23 cellular contexts compared by ENCODE assay signal in the genomic region with DNA sequence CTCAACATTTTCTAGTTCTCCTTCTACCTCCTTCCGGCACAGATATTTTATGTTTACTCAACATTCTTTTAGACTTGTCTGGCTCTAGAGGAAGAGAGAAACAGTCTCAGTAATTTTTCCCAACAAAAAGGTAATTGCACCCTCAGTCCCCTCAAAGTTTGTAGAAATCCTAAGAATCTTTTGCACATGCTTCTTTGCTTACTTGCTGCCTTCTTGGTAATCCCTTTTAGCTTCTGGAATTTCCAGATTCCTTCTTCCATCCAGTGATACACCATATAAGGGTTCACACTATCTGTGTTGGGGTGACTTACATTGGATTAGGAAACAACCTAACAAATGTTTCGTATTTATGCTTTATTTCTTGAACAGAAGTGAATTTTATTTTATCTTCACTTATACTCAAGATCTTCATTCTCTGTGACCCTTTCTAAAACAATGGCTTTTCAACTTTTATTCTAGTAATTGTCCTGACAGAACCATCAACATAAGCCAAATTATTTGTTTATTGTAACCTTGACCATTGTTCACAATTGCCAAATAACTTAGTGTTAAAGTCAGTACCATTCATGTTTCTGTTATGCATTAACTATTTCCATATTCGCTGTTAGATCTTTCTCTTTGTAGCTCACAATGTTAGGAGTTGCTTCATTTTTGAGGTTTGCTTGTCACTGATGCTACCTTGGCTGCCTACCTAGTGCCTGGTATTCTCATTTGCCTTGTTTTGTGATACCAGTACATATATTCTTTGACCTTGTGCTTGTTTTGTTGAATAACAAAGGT.
A peak's percentile ranks its signal among the peaks of the same experiment; 100 is the strongest.
DNase-seq lines count a peak whose midpoint lies in the region; ATAC-seq, FAIRE-seq and TF ChIP-seq lines count a peak whose summit lies in the region.
"Had no signal": no experiment of that assay in that cellular context is flagged by ENCODE, and none has a peak within 500 bp of the region (broad histone marks: within the 10 kb centered on the region; RNA-seq: fewer than 3 reads in every experiment).

No MANE protein-coding gene starts in this region.

- no peaks in the 10 kb centered on the region for H4K20me1 ChIP-seq in OCI-LY7 (ENCODE audit: insufficient read depth, low read length)

- CTCF ChIA-PET in OCI-LY7 (lab: Charles Lee; ENCODE audit: unreplicated experiment): no interaction called here

- TF ChIP-seq CTCF in AG10803 (conservative IDR thresholded peaks at IDR 0.05; ENCODE audit: low read length): no peak
- no peak for TF ChIP-seq CTCF in fibroblast of the aortic adventitia (IDR thresholded peaks at IDR 0.05; ENCODE audit: insufficient read depth, low read length)
- TF ChIP-seq CTCF in OCI-LY7 (conservative IDR thresholded peaks at IDR 0.05; ENCODE audit: low read length): no peak

- DNase-seq in AG10803 (ENCODE audit: low read depth) (peak; percentile 84), RCC 7860 (ENCODE audit: low spot score) (peak; percentile 31), fibroblast of the aortic adventitia (ENCODE audit: low read depth) (peak; percentile 46), non-pigmented ciliary epithelial cell (ENCODE audit: low read depth) (peak; percentile 54), OCI-LY7 (ENCODE audit: low spot score) (no peak)
- DNase-seq: activated CD8-positive, alpha-beta memory T cell treated with anti-CD3 and anti-CD28 coated beads for 24 hours; activated naive CD4-positive, alpha-beta T cell treated with anti-CD3 and anti-CD28 coated beads, Interleukin-2, amount 10 ng/mL, durations not matched to agents 7 days and 5 days; aorta; H7; hypothalamus; KBM-7; naive B cell; NCI-H1694 treated with DMSO at 0.1 percent for 48 hours; NCI-H774; sigmoid colon; uterus had no signal

- H3K79me2 ChIP-seq in OCI-LY7 (ENCODE audit: insufficient read depth, low read depth, low read length): no peaks in the 10 kb centered on the region
- H3K79me2 ChIP-seq: parathyroid adenoma had no signal

- no peak overlapping the region for H3K4me2 ChIP-seq in OCI-LY7 (ENCODE audit: low read length)

- intact Hi-C loops in OCI-LY7 (cut with micrococcal nuclease; ENCODE audit: unreplicated experiment): no loop called here

- no peaks in the 10 kb centered on the region for H3K36me3 ChIP-seq in OCI-LY7 (ENCODE audit: insufficient read depth, low read length)
- H3K36me3 ChIP-seq: sigmoid colon, uterus had no signal

- no peak overlapping the region for H3K4me3 ChIP-seq in AG10803 (ENCODE audit: low read length)
- no peak overlapping the region for H3K4me3 ChIP-seq in fibroblast of the aortic adventitia (ENCODE audit: low read depth, low read length)
- H3K4me3 ChIP-seq in OCI-LY7 (ENCODE audit: low read depth, low read length, poor library complexity, severe bottlenecking): no peak overlapping the region
- H3K4me3 ChIP-seq: sigmoid colon, uterus had no signal

- H3K9me3 ChIP-seq in OCI-LY7 (ENCODE audit: low read length): no peaks in the 10 kb centered on the region
- H3K9me3 ChIP-seq: sigmoid colon, uterus had no signal

- ATAC-seq in GM18870 (IDR thresholded peaks at IDR 0.05; ENCODE audit: unreplicated experiment) (no peak), HG03460 (IDR thresholded peaks at IDR 0.05; ENCODE audit: unreplicated experiment) (no peak), GM18867 (IDR thresholded peaks at IDR 0.05; ENCODE audit: unreplicated experiment) (no peak)
- ATAC-seq: Right ventricle myocardium inferior had no signal

- no peaks in the 10 kb centered on the region for H3K9me2 ChIP-seq in OCI-LY7 (ENCODE audit: insufficient read depth, low read length)

- H2AFZ ChIP-seq in OCI-LY7 (ENCODE audit: low read length): no peak overlapping the region
- H2AFZ ChIP-seq: parathyroid adenoma had no signal

- BruUV-seq in OCI-LY7 (replicated peaks; lab: Mats Ljungman, UMichigan): no TSS peak

- H3K4me1 ChIP-seq in OCI-LY7 (ENCODE audit: insufficient read depth, low read length, poor library complexity, severe bottlenecking): no peaks in the 10 kb centered on the region
- H3K4me1 ChIP-seq: foreskin keratinocyte, uterus had no signal

- FAIRE-seq in RCC 7860 (lab: Jason Lieb, UNC): peak; percentile 76

- POLR2A ChIA-PET in OCI-LY7 (lab: Charles Lee): no interaction called here

- no peak overlapping the region for H3K27ac ChIP-seq in OCI-LY7 (ENCODE audit: low read depth, low read length, poor library complexity, severe bottlenecking)
- H3K27ac ChIP-seq: epithelial cell of prostate, foreskin keratinocyte, parathyroid adenoma, sigmoid colon, uterus had no signal
